ENCODE assay signal across 1 cellular context in genomic region chrX:136143714-136144113, GRCh38.
TF ChIP-seq lines count a peak whose summit lies in the region.

No MANE protein-coding gene starts in this region.

TF ChIP-seq in HepG2, 621 proteins besides CTCF, POLR2A, EP300 and RAD21 (continued from another document):
- no peak for TF ChIP-seq CBX5 (CRISPR knock-in tag; IDR thresholded peaks at IDR 0.05; ENCODE audit: borderline replicate concordance)
- no peak for TF ChIP-seq ZNF501 (CRISPR knock-in tag; IDR thresholded peaks at IDR 0.05)
- no peak for TF ChIP-seq NCOA1 (CRISPR knock-in tag; IDR thresholded peaks at IDR 0.05)
- no peak for TF ChIP-seq ZSCAN5A (CRISPR knock-in tag; IDR thresholded peaks at IDR 0.05; ENCODE audit: borderline replicate concordance)
- no peak for TF ChIP-seq PTBP1 (IDR thresholded peaks at IDR 0.05; ENCODE audit: low read depth, low read length, poor library complexity, severe bottlenecking)
- TF ChIP-seq ZBTB14 (CRISPR knock-in tag; IDR thresholded peaks at IDR 0.05), result no peak
- TF ChIP-seq MEIS2 (CRISPR knock-in tag; IDR thresholded peaks at IDR 0.05), result no peak
- no peak for TF ChIP-seq ZKSCAN1 (IDR thresholded peaks at IDR 0.05; ENCODE audit: low read length)
- TF ChIP-seq ZNF30 (CRISPR knock-in tag; IDR thresholded peaks at IDR 0.05), result no peak
- no peak for TF ChIP-seq ATF7 (IDR thresholded peaks at IDR 0.05)
- TF ChIP-seq ATF7 (CRISPR knock-in tag; IDR thresholded peaks at IDR 0.05), result no peak
- TF ChIP-seq CERS6 (CRISPR knock-in tag; IDR thresholded peaks at IDR 0.05), result no peak
